ENCODE assay signal across 9 cellular contexts in genomic region chr1:40825430-40825778, GRCh38. TPM values are rescaled to one million over a fixed set of nuclear protein-coding genes. Genes with fewer than 3 reads are reported as not detected.
DNase-seq lines count a peak whose midpoint lies in the region; ATAC-seq and TF ChIP-seq lines count a peak whose summit lies in the region.
"Had no signal": no experiment of that assay in that cellular context is flagged by ENCODE, and none has a peak within 500 bp of the region (broad histone marks: within the 10 kb centered on the region; RNA-seq: fewer than 3 reads in every experiment).

No MANE protein-coding gene starts in this region.

- no peak overlapping the region for H3K4me3 ChIP-seq in NT2/D1 (ENCODE audit: insufficient read length, low read depth)
- H3K4me3 ChIP-seq in ovary, result no peak overlapping the region

- TF ChIP-seq CTCF in ovary (IDR thresholded peaks at IDR 0.05), result no peak

- no peaks in the 10 kb centered on the region for H3K9me3 ChIP-seq in NT2/D1 (ENCODE audit: insufficient read depth, low read length)
- H3K9me3 ChIP-seq in ovary, result no peaks in the 10 kb centered on the region

- no peak overlapping the region for H3K4me3 Mint-ChIP-seq in memory B cell

- H3K9ac ChIP-seq in NT2/D1 (ENCODE audit: insufficient read length, low read depth), result peak overlapping the region; percentile 43

- H3K27me3 ChIP-seq in NT2/D1 (ENCODE audit: insufficient read depth, insufficient read length) (no peaks in the 10 kb centered on the region), ovary (no peaks in the 10 kb centered on the region)

- 72 to 81% (median 75%) methylated on average over 3 of the region's 3 CpGs for WGBS in ovary, 3 donors

- H3K27ac ChIP-seq in ovary, result no peak overlapping the region

- H3K4me1 ChIP-seq in NT2/D1 (ENCODE audit: insufficient read depth, insufficient read length), result peaks cover 44% of the 10 kb centered on the region
- no peaks in the 10 kb centered on the region for H3K4me1 ChIP-seq in ovary (ENCODE audit: insufficient read depth)

- in situ Hi-C loops in G401 (cut with HindIII; ENCODE audit: low sequenced_read_pairs), result no loop called here

- DNase-seq in DMS153 treated with DMSO at 0.1 percent for 48 hours (lab: John Stamatoyannopoulos, UW; ENCODE audit: unreplicated experiment) (peak; percentile 61), NT2/D1 (ENCODE audit: low read depth, low spot score) (no peak), memory B cell (ENCODE audit: low spot score in 2 of 2) (no peak), ureter (ENCODE audit: low spot score) (no peak), ovary (no peak), G401 (ENCODE audit: low spot score) (no peak)

- no peak for TF ChIP-seq EP300 in ovary (IDR thresholded peaks at IDR 0.05)

- no peak for TF ChIP-seq POLR2A in ovary (IDR thresholded peaks at IDR 0.05)

- intact Hi-C loops in ovary (cut with DNase I), result no loop called here

- H3K27ac Mint-ChIP-seq in memory B cell, result no peak overlapping the region

- peaks cover 11% of the 10 kb centered on the region for H3K4me1 Mint-ChIP-seq in memory B cell

- H3K27me3 Mint-ChIP-seq in memory B cell, result no peaks in the 10 kb centered on the region

- peak; percentile 68 for ATAC-seq in GM19043 (IDR thresholded peaks at IDR 0.05; ENCODE audit: low read depth, unreplicated experiment)
- peak; percentile 31 for ATAC-seq in memory B cell (ENCODE audit: low read depth)
- no peak for ATAC-seq in GM19351 (IDR thresholded peaks at IDR 0.05; ENCODE audit: unreplicated experiment)

- no peaks in the 10 kb centered on the region for H3K36me3 ChIP-seq in NT2/D1 (ENCODE audit: insufficient read depth, insufficient read length, low read length)
- H3K36me3 ChIP-seq in ovary, result no peaks in the 10 kb centered on the region

- no peaks in the 10 kb centered on the region for H3K36me3 Mint-ChIP-seq in memory B cell

- H3K9me3 Mint-ChIP-seq in memory B cell, result no peaks in the 10 kb centered on the region

RNA-seq across cellular contexts. Expression of gene CITED4, which starts 36.8 kb away (rescaled TPM):
- total RNA-seq in ureter, result 17.9 TPM
- 100 to 1,000 TPM in 1 of 7 donors, 10 to 100 TPM in 6; 16.4 to 149 (median 24.3) TPM for total RNA-seq in ovary
- polyA plus RNA-seq in ovary, result 1 to 10 TPM in 1 of 2 donors, under 1 TPM in 1; 0.75 to 5.2 TPM
- total RNA-seq in G401 (2014; rRNA removed; shearing (Covaris generic)), result 2.3 and 11.4 TPM in 2 replicates

RNA-seq across cellular contexts. Expression of gene KCNQ4, which starts 41.8 kb away (rescaled TPM):
- total RNA-seq in ureter (3.7 TPM), ovary (1 to 10 TPM in 2 of 7 donors, under 1 TPM in 5; 0.36 to 3.1 (median 0.84) TPM)
- 1 to 10 TPM in 1 of 2 donors, under 1 TPM in 1; 0.73 to 1.1 TPM for polyA plus RNA-seq in ovary
- total RNA-seq in G401 (2014; rRNA removed; shearing (Covaris generic)), result 0.61 and 1.2 TPM in 2 replicates
- total RNA-seq: RPMI7951 had no signal
